1 cellular context compared by ENCODE assay signal in the genomic region with DNA sequence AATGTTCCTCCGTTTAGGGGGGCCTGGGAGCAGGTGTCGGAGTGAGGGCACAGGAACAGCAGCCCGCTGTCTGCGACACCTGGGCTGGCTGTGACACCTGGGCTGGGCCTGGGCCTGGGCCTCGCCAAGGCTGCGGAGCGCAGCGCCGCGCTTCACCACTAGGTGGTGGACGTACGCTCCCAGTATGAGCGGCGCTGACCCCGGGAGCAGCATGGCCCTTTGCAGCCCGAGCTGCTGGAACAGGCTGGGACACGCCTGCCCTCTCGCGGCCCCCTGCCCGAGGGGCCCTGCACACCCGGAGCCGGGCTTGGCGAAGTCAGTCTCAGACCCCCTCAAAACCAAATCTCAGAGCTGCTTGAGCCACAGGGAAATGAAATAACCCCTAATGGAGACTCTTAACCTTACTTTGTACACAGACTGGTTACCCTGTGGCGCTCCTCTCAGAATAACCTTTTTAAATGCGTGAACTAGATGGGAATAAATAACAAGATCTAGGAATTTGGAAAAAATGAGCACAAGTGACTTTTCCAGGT.
TF ChIP-seq lines count a peak whose summit lies in the region.

No MANE protein-coding gene starts in this region.

TF ChIP-seq in HepG2, 621 proteins besides CTCF, POLR2A, EP300 and RAD21 (continued from another document and continues in another):
- TF ChIP-seq, protein P1, sequence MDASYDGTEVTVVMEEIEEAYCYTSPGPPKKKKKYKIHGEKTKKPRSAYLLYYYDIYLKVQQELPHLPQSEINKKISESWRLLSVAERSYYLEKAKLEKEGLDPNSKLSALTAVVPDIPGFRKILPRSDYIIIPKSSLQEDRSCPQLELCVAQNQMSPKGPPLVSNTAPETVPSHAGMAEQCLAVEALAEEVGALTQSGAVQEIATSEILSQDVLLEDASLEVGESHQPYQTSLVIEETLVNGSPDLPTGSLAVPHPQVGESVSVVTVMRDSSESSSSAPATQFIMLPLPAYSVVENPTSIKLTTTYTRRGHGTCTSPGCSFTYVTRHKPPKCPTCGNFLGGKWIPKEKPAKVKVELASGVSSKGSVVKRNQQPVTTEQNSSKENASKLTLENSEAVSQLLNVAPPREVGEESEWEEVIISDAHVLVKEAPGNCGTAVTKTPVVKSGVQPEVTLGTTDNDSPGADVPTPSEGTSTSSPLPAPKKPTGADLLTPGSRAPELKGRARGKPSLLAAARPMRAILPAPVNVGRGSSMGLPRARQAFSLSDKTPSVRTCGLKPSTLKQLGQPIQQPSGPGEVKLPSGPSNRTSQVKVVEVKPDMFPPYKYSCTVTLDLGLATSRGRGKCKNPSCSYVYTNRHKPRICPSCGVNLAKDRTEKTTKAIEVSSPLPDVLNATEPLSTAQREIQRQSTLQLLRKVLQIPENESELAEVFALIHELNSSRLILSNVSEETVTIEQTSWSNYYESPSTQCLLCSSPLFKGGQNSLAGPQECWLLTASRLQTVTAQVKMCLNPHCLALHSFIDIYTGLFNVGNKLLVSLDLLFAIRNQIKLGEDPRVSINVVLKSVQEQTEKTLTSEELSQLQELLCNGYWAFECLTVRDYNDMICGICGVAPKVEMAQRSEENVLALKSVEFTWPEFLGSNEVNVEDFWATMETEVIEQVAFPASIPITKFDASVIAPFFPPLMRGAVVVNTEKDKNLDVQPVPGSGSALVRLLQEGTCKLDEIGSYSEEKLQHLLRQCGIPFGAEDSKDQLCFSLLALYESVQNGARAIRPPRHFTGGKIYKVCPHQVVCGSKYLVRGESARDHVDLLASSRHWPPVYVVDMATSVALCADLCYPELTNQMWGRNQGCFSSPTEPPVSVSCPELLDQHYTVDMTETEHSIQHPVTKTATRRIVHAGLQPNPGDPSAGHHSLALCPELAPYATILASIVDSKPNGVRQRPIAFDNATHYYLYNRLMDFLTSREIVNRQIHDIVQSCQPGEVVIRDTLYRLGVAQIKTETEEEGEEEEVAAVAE (CRISPR knock-in tag; IDR thresholded peaks at IDR 0.05; ENCODE audit: borderline replicate concordance): no peak
- peak; percentile 51; the same call in 1 of the 2 replicates for TF ChIP-seq PAX8 (CRISPR knock-in tag; IDR thresholded peaks at IDR 0.05; ENCODE audit: borderline replicate concordance)
- TF ChIP-seq ZNF672 (CRISPR knock-in tag; IDR thresholded peaks at IDR 0.05): no peak
- TF ChIP-seq, protein P2, sequence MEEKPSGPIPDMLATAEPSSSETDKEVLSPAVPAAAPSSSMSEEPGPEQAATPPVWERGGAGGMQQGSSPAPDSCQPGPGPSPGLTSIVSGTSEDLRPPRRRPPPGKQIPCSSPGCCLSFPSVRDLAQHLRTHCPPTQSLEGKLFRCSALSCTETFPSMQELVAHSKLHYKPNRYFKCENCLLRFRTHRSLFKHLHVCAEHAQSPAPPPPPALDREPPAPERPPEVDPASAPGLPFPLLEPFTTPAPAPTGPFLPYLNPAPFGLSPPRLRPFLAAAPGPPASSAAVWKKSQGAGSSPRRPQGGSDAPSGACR (CRISPR knock-in tag; IDR thresholded peaks at IDR 0.05): 0 out of 2 replicates have a peak, but pooled peaks have one; percentile 52
- TF ChIP-seq NKX3-1 (CRISPR knock-in tag; IDR thresholded peaks at IDR 0.05): no peak
- TF ChIP-seq SRY (CRISPR knock-in tag; IDR thresholded peaks at IDR 0.05): 0 out of 2 replicates have a peak, but pooled peaks have one; percentile 75
- TF ChIP-seq, protein P3, sequence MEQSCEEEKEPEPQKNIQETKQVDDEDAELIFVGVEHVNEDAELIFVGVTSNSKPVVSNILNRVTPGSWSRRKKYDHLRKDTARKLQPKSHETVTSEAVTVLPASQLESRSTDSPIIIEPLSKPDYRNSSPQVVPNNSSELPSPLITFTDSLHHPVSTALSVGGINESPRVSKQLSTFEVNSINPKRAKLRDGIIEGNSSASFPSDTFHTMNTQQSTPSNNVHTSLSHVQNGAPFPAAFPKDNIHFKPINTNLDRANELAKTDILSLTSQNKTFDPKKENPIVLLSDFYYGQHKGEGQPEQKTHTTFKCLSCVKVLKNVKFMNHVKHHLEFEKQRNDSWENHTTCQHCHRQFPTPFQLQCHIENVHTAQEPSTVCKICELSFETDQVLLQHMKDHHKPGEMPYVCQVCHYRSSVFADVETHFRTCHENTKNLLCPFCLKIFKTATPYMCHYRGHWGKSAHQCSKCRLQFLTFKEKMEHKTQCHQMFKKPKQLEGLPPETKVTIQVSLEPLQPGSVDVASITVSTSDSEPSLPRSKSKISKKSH (CRISPR knock-in tag; IDR thresholded peaks at IDR 0.05; ENCODE audit: borderline replicate concordance): peak; percentile 62; the same call in 1 of the 2 replicates
- TF ChIP-seq SYNCRIP (IDR thresholded peaks at IDR 0.05; ENCODE audit: insufficient read depth, low read depth, low read length): no peak
- TF ChIP-seq, protein P4, sequence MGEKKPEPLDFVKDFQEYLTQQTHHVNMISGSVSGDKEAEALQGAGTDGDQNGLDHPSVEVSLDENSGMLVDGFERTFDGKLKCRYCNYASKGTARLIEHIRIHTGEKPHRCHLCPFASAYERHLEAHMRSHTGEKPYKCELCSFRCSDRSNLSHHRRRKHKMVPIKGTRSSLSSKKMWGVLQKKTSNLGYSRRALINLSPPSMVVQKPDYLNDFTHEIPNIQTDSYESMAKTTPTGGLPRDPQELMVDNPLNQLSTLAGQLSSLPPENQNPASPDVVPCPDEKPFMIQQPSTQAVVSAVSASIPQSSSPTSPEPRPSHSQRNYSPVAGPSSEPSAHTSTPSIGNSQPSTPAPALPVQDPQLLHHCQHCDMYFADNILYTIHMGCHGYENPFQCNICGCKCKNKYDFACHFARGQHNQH (CRISPR knock-in tag; IDR thresholded peaks at IDR 0.05): peak; percentile 82; the same call in 1 of the 2 replicates
- TF ChIP-seq ERF (CRISPR knock-in tag; IDR thresholded peaks at IDR 0.05): peak; percentile 93
- no peak for TF ChIP-seq TRIM24 (CRISPR knock-in tag; IDR thresholded peaks at IDR 0.05)
- no peak for TF ChIP-seq ZNF30 (CRISPR knock-in tag; IDR thresholded peaks at IDR 0.05)
- TF ChIP-seq, protein P5, sequence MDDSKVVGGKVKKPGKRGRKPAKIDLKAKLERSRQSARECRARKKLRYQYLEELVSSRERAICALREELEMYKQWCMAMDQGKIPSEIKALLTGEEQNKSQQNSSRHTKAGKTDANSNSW (CRISPR knock-in tag; IDR thresholded peaks at IDR 0.05; ENCODE audit: borderline replicate concordance): no peak
- no peak; the same call in 1 of the 2 replicates for TF ChIP-seq DR1 (CRISPR knock-in tag; IDR thresholded peaks at IDR 0.05)
- TF ChIP-seq MTA3 (CRISPR knock-in tag; IDR thresholded peaks at IDR 0.05): no peak
- no peak for TF ChIP-seq ZNF282 (IDR thresholded peaks at IDR 0.05; ENCODE audit: partially characterized antibody)
- peak; percentile 68; the same call in 1 of the 2 replicates for TF ChIP-seq ZZZ3 (CRISPR knock-in tag; IDR thresholded peaks at IDR 0.05; ENCODE audit: borderline replicate concordance)
- peak; percentile 38 for TF ChIP-seq ASH2L (IDR thresholded peaks at IDR 0.05; ENCODE audit: insufficient read length, low read depth, low read length)
- TF ChIP-seq ZNF616 (CRISPR knock-in tag; IDR thresholded peaks at IDR 0.05; ENCODE audit: low read depth): no peak
- peak; percentile 41 for TF ChIP-seq ZNF263 (CRISPR knock-in tag; IDR thresholded peaks at IDR 0.05)
- peak; percentile 63; the same call in 1 of the 2 replicates for TF ChIP-seq ZFP36L2 (CRISPR knock-in tag; IDR thresholded peaks at IDR 0.05)
- TF ChIP-seq ZFP41 (CRISPR knock-in tag; IDR thresholded peaks at IDR 0.05; ENCODE audit: borderline replicate concordance): no peak
- TF ChIP-seq TMF1 (CRISPR knock-in tag; IDR thresholded peaks at IDR 0.05; ENCODE audit: low read depth): no peak
- TF ChIP-seq ARID2 (CRISPR knock-in tag; IDR thresholded peaks at IDR 0.05; ENCODE audit: borderline replicate concordance): no peak
- TF ChIP-seq HDAC1 (CRISPR knock-in tag; IDR thresholded peaks at IDR 0.05): peak; percentile 69; the same call in 1 of the 2 replicates
- TF ChIP-seq, protein P6, sequence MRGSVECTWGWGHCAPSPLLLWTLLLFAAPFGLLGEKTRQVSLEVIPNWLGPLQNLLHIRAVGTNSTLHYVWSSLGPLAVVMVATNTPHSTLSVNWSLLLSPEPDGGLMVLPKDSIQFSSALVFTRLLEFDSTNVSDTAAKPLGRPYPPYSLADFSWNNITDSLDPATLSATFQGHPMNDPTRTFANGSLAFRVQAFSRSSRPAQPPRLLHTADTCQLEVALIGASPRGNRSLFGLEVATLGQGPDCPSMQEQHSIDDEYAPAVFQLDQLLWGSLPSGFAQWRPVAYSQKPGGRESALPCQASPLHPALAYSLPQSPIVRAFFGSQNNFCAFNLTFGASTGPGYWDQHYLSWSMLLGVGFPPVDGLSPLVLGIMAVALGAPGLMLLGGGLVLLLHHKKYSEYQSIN (CRISPR knock-in tag; IDR thresholded peaks at IDR 0.05; ENCODE audit: borderline replicate concordance): no peak
- no peak for TF ChIP-seq GTF2F1 (IDR thresholded peaks at IDR 0.05; ENCODE audit: low read length)
- peak; percentile 79 for TF ChIP-seq THAP11 (CRISPR knock-in tag; IDR thresholded peaks at IDR 0.05)
- peak; percentile 78 for TF ChIP-seq TBX2 (CRISPR knock-in tag; IDR thresholded peaks at IDR 0.05; ENCODE audit: borderline replicate concordance)
- TF ChIP-seq NONO (IDR thresholded peaks at IDR 0.05): no peak
- TF ChIP-seq NONO (CRISPR knock-in tag; conservative IDR thresholded peaks at IDR 0.05): peak; percentile 91
- TF ChIP-seq ZNF496 (CRISPR knock-in tag; IDR thresholded peaks at IDR 0.05; ENCODE audit: insufficient replicate concordance): no peak
- TF ChIP-seq, protein P7, sequence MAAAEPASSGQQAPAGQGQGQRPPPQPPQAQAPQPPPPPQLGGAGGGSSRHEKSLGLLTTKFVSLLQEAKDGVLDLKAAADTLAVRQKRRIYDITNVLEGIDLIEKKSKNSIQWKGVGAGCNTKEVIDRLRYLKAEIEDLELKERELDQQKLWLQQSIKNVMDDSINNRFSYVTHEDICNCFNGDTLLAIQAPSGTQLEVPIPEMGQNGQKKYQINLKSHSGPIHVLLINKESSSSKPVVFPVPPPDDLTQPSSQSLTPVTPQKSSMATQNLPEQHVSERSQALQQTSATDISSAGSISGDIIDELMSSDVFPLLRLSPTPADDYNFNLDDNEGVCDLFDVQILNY (CRISPR knock-in tag; conservative IDR thresholded peaks at IDR 0.05): 0 out of 2 replicates have a peak, but pooled peaks have one; percentile 44
- TF ChIP-seq CAMTA2 (CRISPR knock-in tag; IDR thresholded peaks at IDR 0.05; ENCODE audit: borderline replicate concordance): no peak
- 0 out of 2 replicates have a peak, but pooled peaks have one; percentile 84 for TF ChIP-seq TP53 (CRISPR knock-in tag; conservative IDR thresholded peaks at IDR 0.05)
- 0 out of 2 replicates have a peak, but pooled peaks have one; percentile 79 for TF ChIP-seq ZNF138 (CRISPR knock-in tag; IDR thresholded peaks at IDR 0.05; ENCODE audit: low read depth)
- TF ChIP-seq, protein P8, sequence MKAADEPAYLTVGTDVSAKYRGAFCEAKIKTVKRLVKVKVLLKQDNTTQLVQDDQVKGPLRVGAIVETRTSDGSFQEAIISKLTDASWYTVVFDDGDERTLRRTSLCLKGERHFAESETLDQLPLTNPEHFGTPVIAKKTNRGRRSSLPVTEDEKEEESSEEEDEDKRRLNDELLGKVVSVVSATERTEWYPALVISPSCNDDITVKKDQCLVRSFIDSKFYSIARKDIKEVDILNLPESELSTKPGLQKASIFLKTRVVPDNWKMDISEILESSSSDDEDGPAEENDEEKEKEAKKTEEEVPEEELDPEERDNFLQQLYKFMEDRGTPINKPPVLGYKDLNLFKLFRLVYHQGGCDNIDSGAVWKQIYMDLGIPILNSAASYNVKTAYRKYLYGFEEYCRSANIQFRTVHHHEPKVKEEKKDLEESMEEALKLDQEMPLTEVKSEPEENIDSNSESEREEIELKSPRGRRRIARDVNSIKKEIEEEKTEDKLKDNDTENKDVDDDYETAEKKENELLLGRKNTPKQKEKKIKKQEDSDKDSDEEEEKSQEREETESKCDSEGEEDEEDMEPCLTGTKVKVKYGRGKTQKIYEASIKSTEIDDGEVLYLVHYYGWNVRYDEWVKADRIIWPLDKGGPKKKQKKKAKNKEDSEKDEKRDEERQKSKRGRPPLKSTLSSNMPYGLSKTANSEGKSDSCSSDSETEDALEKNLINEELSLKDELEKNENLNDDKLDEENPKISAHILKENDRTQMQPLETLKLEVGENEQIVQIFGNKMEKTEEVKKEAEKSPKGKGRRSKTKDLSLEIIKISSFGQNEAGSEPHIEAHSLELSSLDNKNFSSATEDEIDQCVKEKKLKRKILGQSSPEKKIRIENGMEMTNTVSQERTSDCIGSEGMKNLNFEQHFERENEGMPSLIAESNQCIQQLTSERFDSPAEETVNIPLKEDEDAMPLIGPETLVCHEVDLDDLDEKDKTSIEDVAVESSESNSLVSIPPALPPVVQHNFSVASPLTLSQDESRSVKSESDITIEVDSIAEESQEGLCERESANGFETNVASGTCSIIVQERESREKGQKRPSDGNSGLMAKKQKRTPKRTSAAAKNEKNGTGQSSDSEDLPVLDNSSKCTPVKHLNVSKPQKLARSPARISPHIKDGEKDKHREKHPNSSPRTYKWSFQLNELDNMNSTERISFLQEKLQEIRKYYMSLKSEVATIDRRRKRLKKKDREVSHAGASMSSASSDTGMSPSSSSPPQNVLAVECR (CRISPR knock-in tag; IDR thresholded peaks at IDR 0.05; ENCODE audit: borderline replicate concordance): peak; percentile 52; the same call in 1 of the 2 replicates
- TF ChIP-seq, protein P9, sequence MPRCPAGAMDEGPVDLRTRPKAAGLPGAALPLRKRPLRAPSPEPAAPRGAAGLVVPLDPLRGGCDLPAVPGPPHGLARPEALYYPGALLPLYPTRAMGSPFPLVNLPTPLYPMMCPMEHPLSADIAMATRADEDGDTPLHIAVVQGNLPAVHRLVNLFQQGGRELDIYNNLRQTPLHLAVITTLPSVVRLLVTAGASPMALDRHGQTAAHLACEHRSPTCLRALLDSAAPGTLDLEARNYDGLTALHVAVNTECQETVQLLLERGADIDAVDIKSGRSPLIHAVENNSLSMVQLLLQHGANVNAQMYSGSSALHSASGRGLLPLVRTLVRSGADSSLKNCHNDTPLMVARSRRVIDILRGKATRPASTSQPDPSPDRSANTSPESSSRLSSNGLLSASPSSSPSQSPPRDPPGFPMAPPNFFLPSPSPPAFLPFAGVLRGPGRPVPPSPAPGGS (CRISPR knock-in tag; IDR thresholded peaks at IDR 0.05): no peak
- no peak for TF ChIP-seq ZNF235 (CRISPR knock-in tag; IDR thresholded peaks at IDR 0.05; ENCODE audit: borderline replicate concordance)
- TF ChIP-seq, protein P10, sequence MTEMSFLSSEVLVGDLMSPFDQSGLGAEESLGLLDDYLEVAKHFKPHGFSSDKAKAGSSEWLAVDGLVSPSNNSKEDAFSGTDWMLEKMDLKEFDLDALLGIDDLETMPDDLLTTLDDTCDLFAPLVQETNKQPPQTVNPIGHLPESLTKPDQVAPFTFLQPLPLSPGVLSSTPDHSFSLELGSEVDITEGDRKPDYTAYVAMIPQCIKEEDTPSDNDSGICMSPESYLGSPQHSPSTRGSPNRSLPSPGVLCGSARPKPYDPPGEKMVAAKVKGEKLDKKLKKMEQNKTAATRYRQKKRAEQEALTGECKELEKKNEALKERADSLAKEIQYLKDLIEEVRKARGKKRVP (CRISPR knock-in tag; IDR thresholded peaks at IDR 0.05): no peak
- peak; percentile 89 for TF ChIP-seq ZNF567 (CRISPR knock-in tag; IDR thresholded peaks at IDR 0.05; ENCODE audit: borderline replicate concordance)
